16 cellular contexts compared by ENCODE assay signal in the genomic region with DNA sequence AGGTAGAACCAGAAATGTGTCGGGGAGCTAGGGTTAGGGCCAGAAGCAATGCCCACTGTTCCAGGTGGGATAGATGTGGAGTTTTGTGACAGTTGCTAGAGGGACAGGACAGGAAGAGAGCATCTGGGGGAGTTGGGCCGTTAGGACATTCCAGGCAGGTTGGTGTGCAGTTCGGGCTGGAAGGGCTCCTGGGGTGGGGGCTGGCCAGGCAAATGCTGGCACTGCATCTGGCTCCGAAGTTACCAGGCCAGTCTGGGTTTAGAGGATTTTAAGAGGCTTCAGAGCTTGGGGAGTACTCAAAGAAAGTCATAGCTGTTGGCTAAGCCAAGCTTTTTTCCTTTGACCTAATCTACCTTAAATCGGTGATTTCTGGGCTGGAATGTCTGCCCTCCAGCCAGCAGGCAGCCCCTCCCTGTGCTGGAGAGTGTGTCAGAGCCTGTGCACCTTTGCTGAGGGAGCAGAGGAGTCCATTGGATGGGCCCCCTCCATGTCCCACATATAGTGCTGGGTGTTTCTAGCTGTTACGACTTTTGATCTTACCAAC. TPM values are rescaled to one million over a fixed set of nuclear protein-coding genes. Genes with fewer than 3 reads are reported as not detected.
DNase-seq lines count a peak whose midpoint lies in the region; FAIRE-seq and TF ChIP-seq lines count a peak whose summit lies in the region.
"Had no signal": no experiment of that assay in that cellular context is flagged by ENCODE, and none has a peak within 500 bp of the region (broad histone marks: within the 10 kb centered on the region; RNA-seq: fewer than 3 reads in every experiment).

No MANE protein-coding gene starts in this region.

- H3K4me1 Mint-ChIP-seq in CD8-positive, alpha-beta memory T cell = peaks cover 90 to 100% (median 90%) of the 10 kb centered on the region in 3 donors
- peaks cover 19% of the 10 kb centered on the region for H3K4me1 Mint-ChIP-seq in osteocyte (ENCODE audit: unreplicated experiment)

- peaks cover 81% of the 10 kb centered on the region for H3K79me2 ChIP-seq in Loucy (ENCODE audit: insufficient read depth, low read length)

- H4K20me1 ChIP-seq in Loucy (ENCODE audit: insufficient read depth, low read length, poor library complexity, severe bottlenecking) = peaks cover 73% of the 10 kb centered on the region

- H3K9me2 ChIP-seq in Loucy (replicated peaks; ENCODE audit: low read depth, low read length) = no peaks in the 10 kb centered on the region

- peak overlapping the region; percentile 69 to 91 (median 79) for H3K4me3 Mint-ChIP-seq in CD8-positive, alpha-beta memory T cell
- no peak overlapping the region for H3K4me3 Mint-ChIP-seq in osteocyte (ENCODE audit: unreplicated experiment)

- POLR2A ChIA-PET in CD8-positive, alpha-beta memory T cell (lab: Charles Lee) = interaction anchor here (0.5 to 4.4 kb wide), 7 partner anchors 9 to 128 kb away, joined by 3 to 69 read pairs (median 8); a partner anchor contains a TSS

- H3K9me3 ChIP-seq in CD8-positive, alpha-beta memory T cell (ENCODE audit: low read length) = no peaks in the 10 kb centered on the region
- H3K9me3 ChIP-seq in Loucy (ENCODE audit: insufficient read depth, low read depth, low read length) = no peaks in the 10 kb centered on the region

- no peak for FAIRE-seq in D721Med (lab: Jason Lieb, UNC)

- H3K4me1 ChIP-seq in CD8-positive, alpha-beta memory T cell (ENCODE audit: insufficient read depth, low read length) = peaks cover 99% of the 10 kb centered on the region
- peaks cover 59% of the 10 kb centered on the region for H3K4me1 ChIP-seq in Loucy (ENCODE audit: insufficient read depth, low read length, poor library complexity, severe bottlenecking)

- CTCF ChIA-PET in CD8-positive, alpha-beta memory T cell (lab: Charles Lee) = interaction anchor here (0.9 to 15.5 kb wide), 8 partner anchors 11 to 181 kb away, joined by 3 to 193 read pairs (median 14); a partner anchor contains a TSS

- H3K27ac ChIP-seq in CD8-positive, alpha-beta memory T cell (ENCODE audit: low read depth, low read length) = peak overlapping the region; percentile 57
- H3K27ac ChIP-seq in caudate nucleus (ENCODE audit: low read depth, low read length) = peak overlapping the region; percentile 28

- H3K36me3 Mint-ChIP-seq in CD8-positive, alpha-beta memory T cell = peaks cover 10 to 39% (median 16%) of the 10 kb centered on the region in 3 donors
- H3K36me3 Mint-ChIP-seq in osteocyte (ENCODE audit: unreplicated experiment) = peaks cover 24% of the 10 kb centered on the region

- no peaks in the 10 kb centered on the region for H3K27me3 ChIP-seq in CD8-positive, alpha-beta memory T cell (ENCODE audit: insufficient read depth, low read length, poor library complexity, severe bottlenecking)
- no peaks in the 10 kb centered on the region for H3K27me3 ChIP-seq in Loucy (ENCODE audit: insufficient read depth, low read length, poor library complexity, severe bottlenecking)
- H3K27me3 ChIP-seq: foreskin keratinocyte had no signal

- TF ChIP-seq CTCF in Loucy (conservative IDR thresholded peaks at IDR 0.05; ENCODE audit: low read length) (no peak), osteocyte (IDR thresholded peaks at IDR 0.05) (no peak), D721Med (IDR thresholded peaks at IDR 0.05; ENCODE audit: insufficient read depth, missing control alignments) (no peak)

- peaks cover 29% of the 10 kb centered on the region for H3K36me3 ChIP-seq in CD8-positive, alpha-beta memory T cell (ENCODE audit: insufficient read depth, low read length)
- peaks cover 49% of the 10 kb centered on the region; the same call in 1 of the 2 replicates for H3K36me3 ChIP-seq in Loucy (ENCODE audit: insufficient read depth, low read length)

- H3K4me2 ChIP-seq in Loucy (ENCODE audit: low read depth, low read length, poor library complexity, severe bottlenecking) = peak overlapping the region; percentile 87

- peaks cover 0 to 5% of the 10 kb centered on the region in 2 donors for H3K27me3 Mint-ChIP-seq in CD8-positive, alpha-beta memory T cell
- no peaks in the 10 kb centered on the region for H3K27me3 Mint-ChIP-seq in osteocyte (ENCODE audit: unreplicated experiment)

- peak overlapping the region; percentile 69 for H3K9ac ChIP-seq in Loucy (ENCODE audit: low read depth, low read length, poor library complexity, severe bottlenecking)

- peak overlapping the region; percentile 44 for H3K4me3 ChIP-seq in CD8-positive, alpha-beta memory T cell (ENCODE audit: low read length)
- H3K4me3 ChIP-seq in Loucy (ENCODE audit: low read length, poor library complexity, severe bottlenecking) = peak overlapping the region; percentile 66

- DNase-seq in CD8-positive, alpha-beta memory T cell = no peak
- no peak for DNase-seq in caudate nucleus (lab: John Stamatoyannopoulos, UW)
- no peak for DNase-seq in osteocyte (ENCODE audit: extremely low spot score, unreplicated experiment)
- no peak for DNase-seq in iPS-NIHi11 (ENCODE audit: low spot score)
- DNase-seq in NCI-H2081 (lab: John Stamatoyannopoulos, UW) = no peak
- DNase-seq in D721Med (ENCODE audit: insufficient read length, low spot score) = no peak
- no peak for DNase-seq in foreskin melanocyte
- DNase-seq: activated effector memory CD4-positive, alpha-beta T cell treated with Interleukin-2 at 50 U/mL for 16 hours; cortex of kidney; left colon; NCI-H1048; nucleus accumbens; Right ventricle myocardium superior; stimulated activated CD4-positive, alpha-beta T cell treated with anti-CD3 and anti-CD28 coated beads, Interleukin-12 subunit alpha, Interleukin-12 subunit beta, amount 100 ng/mL, for 4 hours had no signal

- peak overlapping the region; percentile 93 to 100 (median 98) for H3K27ac Mint-ChIP-seq in CD8-positive, alpha-beta memory T cell
- H3K27ac Mint-ChIP-seq in osteocyte (ENCODE audit: unreplicated experiment) = peak overlapping the region; percentile 23

- 0 out of 2 replicates have a peak, but pooled peaks cover 6% of the 10 kb centered on the region for H3F3A ChIP-seq in Loucy (ENCODE audit: low read depth)

- H3K9me3 Mint-ChIP-seq in CD8-positive, alpha-beta memory T cell = no peaks in the 10 kb centered on the region
- H3K9me3 Mint-ChIP-seq in osteocyte (ENCODE audit: unreplicated experiment) = no peaks in the 10 kb centered on the region

- H2AFZ ChIP-seq in Loucy (ENCODE audit: low read length) = no peak overlapping the region

RNA-seq across cellular contexts. Expression of a gene that starts 20.8 kb away (rescaled TPM):
- total RNA-seq in CD8-positive, alpha-beta memory T cell = 100 to 1,000 TPM; 104 to 108 TPM
- 73.5 TPM for polyA plus RNA-seq in CD8-positive, alpha-beta memory T cell
- 173 and 179 TPM in 2 replicates for total RNA-seq in osteocyte
